ENCODE assay signal across 7 cellular contexts in the genomic region with DNA sequence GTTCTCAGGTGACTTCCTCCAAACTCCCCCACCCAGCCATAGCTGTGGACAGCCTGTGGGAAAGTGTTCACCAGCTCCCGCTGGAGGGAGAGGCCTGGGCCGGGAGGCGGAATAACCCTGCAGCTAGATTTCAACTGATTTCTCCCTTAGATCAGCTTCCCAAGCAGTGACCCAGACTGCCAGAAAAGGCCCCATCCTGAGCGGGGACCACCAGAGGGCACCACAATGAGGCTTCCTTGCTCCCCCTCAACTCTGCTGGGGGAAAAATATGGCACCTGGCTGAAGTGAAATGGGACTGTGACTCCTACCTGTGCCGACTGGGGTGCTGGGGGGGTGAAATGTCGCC.
DNase-seq lines count a peak whose midpoint lies in the region; ATAC-seq and TF ChIP-seq lines count a peak whose summit lies in the region.

No MANE protein-coding gene starts in this region.

- peaks cover 27% of the 10 kb centered on the region for H3K4me1 ChIP-seq in effector memory CD4-positive, alpha-beta T cell (ENCODE audit: control insufficient read depth, insufficient read depth, low read length, poor library complexity, severe bottlenecking)

- 0 out of 2 replicates have a peak, but pooled peaks have one; percentile 16 for TF ChIP-seq POLR2A in Raji (IDR thresholded peaks at IDR 0.05; ENCODE audit: insufficient read depth, low read depth, low read length)

- no peak for DNase-seq in effector memory CD4-positive, alpha-beta T cell
- peak; percentile 61 for DNase-seq in stimulated activated CD8-positive, alpha-beta memory T cell treated with anti-CD3 and anti-CD28 coated beads, Interleukin-4, amount 100 ng/mL, for 48 hours
- DNase-seq in NCI-H345 treated with DMSO at 0.1 percent for 48 hours (lab: John Stamatoyannopoulos, UW; ENCODE audit: unreplicated experiment), result no peak

- no peaks in the 10 kb centered on the region for H3K36me3 ChIP-seq in effector memory CD4-positive, alpha-beta T cell (ENCODE audit: control insufficient read depth, insufficient read depth, low read length)

- H3K27ac ChIP-seq in effector memory CD4-positive, alpha-beta T cell (ENCODE audit: insufficient read depth, low read length, poor library complexity, severe bottlenecking), result no peak overlapping the region

- peaks cover 36% of the 10 kb centered on the region for H3K27me3 ChIP-seq in effector memory CD4-positive, alpha-beta T cell (replicated peaks; ENCODE audit: control insufficient read depth, insufficient read depth, low read length, poor library complexity, severe bottlenecking)

- peak; percentile 40 for ATAC-seq in GM18511 (IDR thresholded peaks at IDR 0.05; ENCODE audit: unreplicated experiment)
- no peak for ATAC-seq in HG03196 (IDR thresholded peaks at IDR 0.05; ENCODE audit: unreplicated experiment)
- no peak for ATAC-seq in HG03565 (IDR thresholded peaks at IDR 0.05; ENCODE audit: unreplicated experiment)

- H3K4me3 ChIP-seq in effector memory CD4-positive, alpha-beta T cell (ENCODE audit: insufficient read depth, low read depth, low read length, poor library complexity, severe bottlenecking), result peak overlapping the region; percentile 56

- no peaks in the 10 kb centered on the region for H3K9me3 ChIP-seq in effector memory CD4-positive, alpha-beta T cell (ENCODE audit: control insufficient read depth, low read length)
